Comparison of ENCODE assay signal across 1 cellular context in the genomic region with DNA sequence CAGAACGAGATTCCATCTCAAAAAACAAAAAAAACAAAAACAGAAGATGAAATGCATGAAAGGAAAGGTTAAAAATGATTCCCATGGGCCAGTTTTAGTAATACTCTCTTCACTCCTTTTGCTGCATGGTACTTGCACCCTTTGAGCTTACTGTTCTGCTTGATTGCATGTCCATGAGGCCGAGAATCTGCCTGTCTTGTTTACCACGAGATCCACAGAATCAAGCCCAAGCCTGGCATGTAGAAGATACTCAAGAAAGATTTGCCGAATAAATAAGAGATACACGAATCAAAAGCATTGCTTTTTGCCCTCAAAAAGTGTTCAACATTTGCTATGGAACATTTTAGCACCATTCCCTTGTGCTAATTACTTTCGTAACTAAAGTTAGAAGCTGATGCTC.
TF ChIP-seq lines count a peak whose summit lies in the region.

No MANE protein-coding gene starts in this region.

TF ChIP-seq in HEK293, 187 proteins besides CTCF, POLR2A, EP300 and RAD21:
- TF ChIP-seq ZXDB (tag by site-specific recombination; IDR thresholded peaks at IDR 0.05) (no peak), ZNF510 (tag by site-specific recombination; IDR thresholded peaks at IDR 0.05; ENCODE audit: insufficient replicate concordance) (no peak), ZNF18 (tag by site-specific recombination; IDR thresholded peaks at IDR 0.05) (no peak), ZNF423 (tag by site-specific recombination; IDR thresholded peaks at IDR 0.05) (no peak), ZNF600 (tag by site-specific recombination; IDR thresholded peaks at IDR 0.05) (peak; percentile 52; the same call in 1 of the 2 replicates)
- TF ChIP-seq, protein P1, sequence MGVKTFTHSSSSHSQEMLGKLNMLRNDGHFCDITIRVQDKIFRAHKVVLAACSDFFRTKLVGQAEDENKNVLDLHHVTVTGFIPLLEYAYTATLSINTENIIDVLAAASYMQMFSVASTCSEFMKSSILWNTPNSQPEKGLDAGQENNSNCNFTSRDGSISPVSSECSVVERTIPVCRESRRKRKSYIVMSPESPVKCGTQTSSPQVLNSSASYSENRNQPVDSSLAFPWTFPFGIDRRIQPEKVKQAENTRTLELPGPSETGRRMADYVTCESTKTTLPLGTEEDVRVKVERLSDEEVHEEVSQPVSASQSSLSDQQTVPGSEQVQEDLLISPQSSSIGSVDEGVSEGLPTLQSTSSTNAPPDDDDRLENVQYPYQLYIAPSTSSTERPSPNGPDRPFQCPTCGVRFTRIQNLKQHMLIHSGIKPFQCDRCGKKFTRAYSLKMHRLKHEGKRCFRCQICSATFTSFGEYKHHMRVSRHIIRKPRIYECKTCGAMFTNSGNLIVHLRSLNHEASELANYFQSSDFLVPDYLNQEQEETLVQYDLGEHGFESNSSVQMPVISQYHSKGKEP (tag by site-specific recombination; IDR thresholded peaks at IDR 0.05) = no peak
